10 cellular contexts compared by ENCODE assay signal in genomic region chr10:117609095-117609821, GRCh38.
DNase-seq lines count a peak whose midpoint lies in the region; ATAC-seq and TF ChIP-seq lines count a peak whose summit lies in the region.
"Had no signal": no experiment of that assay in that cellular context is flagged by ENCODE, and none has a peak within 500 bp of the region (broad histone marks: within the 10 kb centered on the region; RNA-seq: fewer than 3 reads in every experiment).

No MANE protein-coding gene starts in this region.

- H3K4me3 ChIP-seq in brain microvascular endothelial cell (ENCODE audit: low read depth, low read length) (no peak overlapping the region), lower leg skin (ENCODE audit: low read depth, poor library complexity, severe bottlenecking) (no peak overlapping the region), upper lobe of right lung (no peak overlapping the region)

- ATAC-seq in upper lobe of right lung, result peak; percentile 95
- no peak for ATAC-seq in activated CD4-positive, CD25-positive, alpha-beta regulatory T cell treated with anti-CD3 and anti-CD28 coated beads, Interleukin-2, amount 50 U/mL, for 24 hours

- intact Hi-C loops in lower leg skin (cut with DNase I; ENCODE audit: low total_unique reads), result no loop called here
- intact Hi-C loops in upper lobe of right lung (cut with DNase I), result no loop called here

- in situ Hi-C loops in brain microvascular endothelial cell (cut with HindIII; ENCODE audit: low pct_ligation_motif_present, low sequenced_read_pairs), result no loop called here

- no peaks in the 10 kb centered on the region for H3K4me1 ChIP-seq in upper lobe of right lung

- WGBS in lower leg skin, 2 donors, result 17 to 44% methylated on average over 5 of the region's 5 CpGs

- no peaks in the 10 kb centered on the region for H3K27me3 ChIP-seq in brain microvascular endothelial cell (replicated peaks)
- peaks cover 13% of the 10 kb centered on the region for H3K27me3 ChIP-seq in upper lobe of right lung

- DNase-seq in NCI-H2171 treated with DMSO at 0.1 percent for 48 hours (lab: John Stamatoyannopoulos, UW) (peak; percentile 11), NCI-H2171 (lab: John Stamatoyannopoulos, UW) (no peak), brain microvascular endothelial cell (peak; percentile 78), lower leg skin (ENCODE audit: low spot score in 2 of 2) (peak; percentile 21 to 81), upper lobe of right lung (peak; percentile 75), ecto neural progenitor cell (ENCODE audit: low spot score) (no peak), NOMO-1 treated with dmso at 0.1 percent for 144 hours (lab: John Stamatoyannopoulos, UW; ENCODE audit: unreplicated experiment) (no peak)
- DNase-seq: activated naive CD4-positive, alpha-beta T cell treated with anti-CD3 and anti-CD28 coated beads for 36 hours; stimulated activated CD4-positive, alpha-beta T cell treated with anti-CD3 and anti-CD28 coated beads, Interleukin-4, amount 100 ng/mL, for 1 hour had no signal

- H3K36me3 ChIP-seq in brain microvascular endothelial cell (replicated peaks) (no peaks in the 10 kb centered on the region), upper lobe of right lung (no peaks in the 10 kb centered on the region)

- TF ChIP-seq POLR2A in lower leg skin (IDR thresholded peaks at IDR 0.05), result no peak

- TF ChIP-seq CTCF in brain microvascular endothelial cell (IDR thresholded peaks at IDR 0.05; ENCODE audit: low read depth, low read length, missing control alignments), result no peak
- no peak for TF ChIP-seq CTCF in lower leg skin (IDR thresholded peaks at IDR 0.05)
- no peak for TF ChIP-seq CTCF in upper lobe of right lung (IDR thresholded peaks at IDR 0.05)

- H3K27ac ChIP-seq in brain microvascular endothelial cell (peak overlapping the region; percentile 20), upper lobe of right lung (no peak overlapping the region)

- H3K9me3 ChIP-seq in upper lobe of right lung, result no peaks in the 10 kb centered on the region

Comparison
In these comparisons a context has a peak if more than half of its experiments do, and no peak if none do; other contexts are left out.
1. DNase-seq: peak in NCI-H2171 treated with DMSO at 0.1 percent for 48 hours (single experiment), brain microvascular endothelial cell (single experiment), lower leg skin (2 of 2) and upper lobe of right lung (single experiment); none in NCI-H2171 (single experiment), ecto neural progenitor cell (single experiment) and NOMO-1 treated with dmso at 0.1 percent for 144 hours (single experiment).